22 cellular contexts compared by ENCODE assay signal in the genomic region with DNA sequence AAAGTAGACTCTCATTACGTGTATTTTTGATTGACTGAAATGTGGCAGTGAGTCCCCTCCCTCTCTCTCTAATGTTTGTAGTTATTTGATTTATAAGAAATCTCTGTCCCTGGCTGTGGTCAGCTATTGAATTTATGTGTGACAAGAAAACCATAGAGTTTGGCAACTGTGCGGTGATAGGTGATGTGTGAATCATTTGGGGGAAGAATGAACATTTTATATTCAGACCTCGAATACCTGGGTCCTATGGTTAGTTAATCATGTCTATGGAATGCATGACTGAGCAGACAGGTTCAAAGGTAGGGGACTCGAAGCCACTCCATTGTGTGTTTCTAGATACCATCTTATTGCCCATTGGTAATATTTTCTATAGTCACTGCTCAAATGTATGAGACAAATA.
"Had no signal": no experiment of that assay in that cellular context is flagged by ENCODE, and none has a peak within 500 bp of the region (broad histone marks: within the 10 kb centered on the region; RNA-seq: fewer than 3 reads in every experiment).

No MANE protein-coding gene starts in this region.

- H3K4me3 ChIP-seq: cardiac muscle cell, hepatocyte, smooth muscle cell, transverse colon, uterus had no signal

- H3K4me2 ChIP-seq: hepatocyte, smooth muscle cell had no signal

- H3K9me3 ChIP-seq: transverse colon, uterus had no signal

- FAIRE-seq: TTC549 had no signal

- DNase-seq: activated CD4-positive, alpha-beta T cell treated with anti-CD3 and anti-CD28 coated beads for 1 hour; activated CD8-positive, alpha-beta memory T cell treated with anti-CD3 and anti-CD28 coated beads, Interleukin-2, amount 50 U/mL, for 48 hours; activated naive CD4-positive, alpha-beta T cell; activated naive CD8-positive, alpha-beta T cell treated with anti-CD3 and anti-CD28 coated beads for 36 hours; activated T-cell treated with anti-CD3 and anti-CD28 coated beads, Interleukin-2, amount 50 U/mL, for 4 hours; cortex of kidney; endodermal cell; immature natural killer cell; nephron progenitor cell; stimulated activated CD4-positive, alpha-beta T cell treated with anti-CD3 and anti-CD28 coated beads, Interleukin-15, amount 100 ng/mL, for 24 hours; stimulated activated CD4-positive, alpha-beta T cell treated with anti-CD3 and anti-CD28 coated beads, Interleukin-2, amount 100 ng/mL, for 48 hours; stimulated activated CD8-positive, alpha-beta memory T cell treated with anti-CD3 and anti-CD28 coated beads, Interleukin-4, amount 100 ng/mL, for 48 hours; stimulated activated naive B cell treated with anti-CD40 and anti-IgM and Interleukin-4, amounts not matched to agents 10 μg/mL and 1 μg/mL and 100 μg/mL, for 72 hours; T-helper 1 cell; transverse colon; uterus had no signal

- H3K4me1 ChIP-seq: parathyroid adenoma, transverse colon, uterus had no signal

- H3K27me3 ChIP-seq: cardiac muscle cell, hepatocyte, transverse colon, uterus had no signal

- H3K36me3 ChIP-seq: cardiac muscle cell, transverse colon, uterus had no signal

- H2AFZ ChIP-seq: hepatocyte, parathyroid adenoma had no signal

- H3K79me2 ChIP-seq: hepatocyte, parathyroid adenoma had no signal

- ATAC-seq: activated T-cell treated with anti-CD3 and anti-CD28 coated beads, Interleukin-2, amount 50 U/mL, for 4 hours; sciatic nerve; stimulated activated naive B cell treated with anti-CD40 and anti-IgM and Interleukin-4, amounts not matched to agents 10 μg/mL and 1 μg/mL and 100 μg/mL, for 72 hours had no signal

- H3K27ac ChIP-seq: cardiac muscle cell, hepatocyte, parathyroid adenoma, transverse colon, uterus had no signal
